In the genomic region with DNA sequence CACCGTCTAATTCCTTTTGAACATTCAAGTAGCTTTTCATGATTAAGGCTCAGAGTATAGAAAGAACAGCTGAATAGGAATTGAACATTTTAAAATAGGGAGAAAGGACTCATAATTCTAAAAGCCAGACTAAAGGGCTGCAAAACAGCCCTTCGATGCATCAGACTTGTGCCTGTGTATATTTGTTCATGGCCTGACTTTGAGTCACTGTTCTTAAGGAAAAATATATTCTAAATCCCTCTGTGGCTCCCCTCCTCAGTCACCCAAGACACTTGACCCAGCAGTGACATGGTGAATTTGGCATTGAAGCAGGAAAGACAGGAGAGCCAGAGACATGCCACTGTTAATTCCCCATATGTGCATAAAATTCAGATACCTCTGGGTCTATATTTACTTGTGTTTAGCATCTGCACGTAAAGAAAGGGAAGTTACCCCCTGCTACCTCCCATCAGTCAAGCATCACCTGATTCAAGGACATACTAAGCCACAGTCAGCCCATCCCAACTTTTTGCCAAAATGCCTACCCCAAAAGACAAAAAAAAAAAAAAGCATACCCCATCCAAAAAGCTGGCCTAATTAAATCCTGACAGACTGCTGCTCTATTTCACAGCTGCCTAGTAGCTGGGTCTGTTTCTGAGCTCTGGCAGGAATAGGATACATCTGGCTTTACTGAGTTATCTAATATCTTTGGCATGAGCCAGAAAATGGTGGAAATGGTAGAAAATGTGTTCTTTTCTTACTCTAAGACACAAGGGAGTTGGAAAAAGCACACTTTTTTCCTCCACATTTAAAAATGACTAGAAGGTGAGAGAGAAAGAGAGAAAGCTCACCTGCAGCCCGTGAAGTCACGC, we compare ENCODE assay signal across 17 cellular contexts.
A peak's percentile ranks its signal among the peaks of the same experiment; 100 is the strongest.
DNase-seq lines count a peak whose midpoint lies in the region; ATAC-seq and TF ChIP-seq lines count a peak whose summit lies in the region.
"Had no signal": no experiment of that assay in that cellular context is flagged by ENCODE, and none has a peak within 500 bp of the region (broad histone marks: within the 10 kb centered on the region; RNA-seq: fewer than 3 reads in every experiment).

No MANE protein-coding gene starts in this region.

- intact Hi-C loops in CD8-positive, alpha-beta T cell (cut with DNase I, micrococcal nuclease) = no loop called here

- POLR2A ChIA-PET in CD8-positive, alpha-beta T cell (lab: Charles Lee) = no interaction called here

- DNase-seq in DMS 273 (lab: John Stamatoyannopoulos, UW; ENCODE audit: unreplicated experiment) (peak; percentile 75), NCI-H69 (lab: John Stamatoyannopoulos, UW) (peak; percentile 28), fibroblast of pulmonary artery (ENCODE audit: low read depth) (peak; percentile 32), NCI-H510A treated with DMSO at 0.1 percent for 48 hours (lab: John Stamatoyannopoulos, UW) (no peak), H7 (no peak)
- no peak for DNase-seq in CD8-positive, alpha-beta T cell
- no peak for DNase-seq in activated CD4-positive, CD25-positive, alpha-beta regulatory T cell (lab: John Stamatoyannopoulos, UW)
- DNase-seq: activated CD4-positive, alpha-beta T cell treated with anti-CD3 and anti-CD28 coated beads for 48 hours; activated T-cell treated with anti-CD3 and anti-CD28 coated beads, Interleukin-2, amount 50 U/mL, for 48 hours; DND-41; NCI-H1436; NCI-H82; posterior cingulate gyrus had no signal

- H3K4me3 Mint-ChIP-seq in nephron = peak overlapping the region in 1 of 3 experiments; percentile 21
- no peak overlapping the region for H3K4me3 Mint-ChIP-seq in CD8-positive, alpha-beta T cell
- H3K4me3 Mint-ChIP-seq: T-helper 2 cell treated with Interferon-gamma antibody and Interleukin-4, amounts not matched to agents 5 μg/mL and 100 μg/mL, for 36 hours had no signal

- H3K9me3 Mint-ChIP-seq in nephron = no peaks in the 10 kb centered on the region
- no peaks in the 10 kb centered on the region for H3K9me3 Mint-ChIP-seq in CD8-positive, alpha-beta T cell
- H3K9me3 Mint-ChIP-seq: T-helper 2 cell treated with Interferon-gamma antibody and Interleukin-4, amounts not matched to agents 5 μg/mL and 100 μg/mL, for 36 hours had no signal

- H3K4me3 ChIP-seq in fibroblast of pulmonary artery (replicated peaks; ENCODE audit: low read depth, low read length) (no peak overlapping the region), H7 (ENCODE audit: insufficient read depth, low read depth, low read length) (no peak overlapping the region)
- no peak overlapping the region for H3K4me3 ChIP-seq in CD8-positive, alpha-beta T cell (ENCODE audit: low read depth, low read length)
- H3K4me3 ChIP-seq: BLaER1 treated with 17β-estradiol and CSF1 and Interleukin-3, amounts not matched to agents 10 nM and 100 nM had no signal

- no peak for TF ChIP-seq CTCF in fibroblast of pulmonary artery (IDR thresholded peaks at IDR 0.05; ENCODE audit: low read length, missing control alignments)
- TF ChIP-seq CTCF in nephron (IDR thresholded peaks at IDR 0.05; ENCODE audit: unreplicated experiment in 3 of 3) = no peak
- TF ChIP-seq CTCF in CD8-positive, alpha-beta T cell (IDR thresholded peaks at IDR 0.05) = no peak

- no peak for ATAC-seq in CD8-positive, alpha-beta T cell

- CTCF ChIA-PET in CD8-positive, alpha-beta T cell (lab: Charles Lee) = no interaction called here

- peaks cover 14% of the 10 kb centered on the region for H3K36me3 Mint-ChIP-seq in nephron (ENCODE audit: low read depth)
- no peaks in the 10 kb centered on the region for H3K36me3 Mint-ChIP-seq in CD8-positive, alpha-beta T cell

- H3K4me1 Mint-ChIP-seq in nephron = peaks cover 60% of the 10 kb centered on the region
- no peaks in the 10 kb centered on the region for H3K4me1 Mint-ChIP-seq in CD8-positive, alpha-beta T cell (ENCODE audit: low read depth)

- no peaks in the 10 kb centered on the region for H3K9me3 ChIP-seq in CD8-positive, alpha-beta T cell (ENCODE audit: low read length)

- peak overlapping the region; percentile 91 to 95 (median 93) for H3K27ac Mint-ChIP-seq in nephron
- no peak overlapping the region for H3K27ac Mint-ChIP-seq in CD8-positive, alpha-beta T cell
- H3K27ac Mint-ChIP-seq: T-helper 2 cell treated with Interferon-gamma antibody and Interleukin-4, amounts not matched to agents 5 μg/mL and 100 μg/mL, for 36 hours had no signal

- H3K27me3 Mint-ChIP-seq in nephron (ENCODE audit: low read depth) = no peaks in the 10 kb centered on the region
- peaks cover 6% of the 10 kb centered on the region for H3K27me3 Mint-ChIP-seq in CD8-positive, alpha-beta T cell (ENCODE audit: low read depth)

- no peak overlapping the region for H3K27ac ChIP-seq in CD8-positive, alpha-beta T cell (ENCODE audit: low read depth, low read length)
- H3K27ac ChIP-seq: BLaER1 treated with 17β-estradiol and CSF1 and Interleukin-3, amounts not matched to agents 10 nM and 100 nM; KMS-11 had no signal

- H3K27me3 ChIP-seq in CD8-positive, alpha-beta T cell (ENCODE audit: insufficient read depth, low read length) = no peaks in the 10 kb centered on the region
- no peaks in the 10 kb centered on the region for H3K27me3 ChIP-seq in H7 (ENCODE audit: control insufficient read depth, insufficient read depth, low read length)
- H3K27me3 ChIP-seq: BLaER1 treated with 17β-estradiol and CSF1 and Interleukin-3, amounts not matched to agents 10 nM and 100 nM had no signal

- H3K36me3 ChIP-seq in CD8-positive, alpha-beta T cell (ENCODE audit: insufficient read depth, low read length) = no peaks in the 10 kb centered on the region
- no peaks in the 10 kb centered on the region for H3K36me3 ChIP-seq in H7 (replicated peaks; ENCODE audit: control insufficient read depth, insufficient read depth, low read length)

- no peaks in the 10 kb centered on the region for H3K4me1 ChIP-seq in CD8-positive, alpha-beta T cell (ENCODE audit: insufficient read depth, low read length)

Comparison
In these comparisons a context has a peak if more than half of its experiments do, and no peak if none do; other contexts are left out.
1. DNase-seq: peak in DMS 273 (single experiment), NCI-H69 (single experiment) and fibroblast of pulmonary artery (single experiment); none in CD8-positive, alpha-beta T cell (0 of 7), activated CD4-positive, CD25-positive, alpha-beta regulatory T cell (0 of 4), NCI-H510A treated with DMSO at 0.1 percent for 48 hours (single experiment) and H7 (single experiment).